ENCODE assay signal across 10 cellular contexts in genomic region chr4:6271206-6271605, GRCh38. TPM values are rescaled to one million over a fixed set of nuclear protein-coding genes. Genes with fewer than 3 reads are reported as not detected.
DNase-seq lines count a peak whose midpoint lies in the region; ATAC-seq, FAIRE-seq and TF ChIP-seq lines count a peak whose summit lies in the region.
"Had no signal": no experiment of that assay in that cellular context is flagged by ENCODE, and none has a peak within 500 bp of the region (broad histone marks: within the 10 kb centered on the region; RNA-seq: fewer than 3 reads in every experiment).

No MANE protein-coding gene starts in this region.

- H3K4me3 Mint-ChIP-seq in naive B cell: peak overlapping the region; percentile 78 to 93 (median 87)

- H3K36me3 ChIP-seq in heart right ventricle (no peaks in the 10 kb centered on the region), bronchial epithelial cell (ENCODE audit: control insufficient read depth, insufficient read depth, low read length) (no peaks in the 10 kb centered on the region), upper lobe of right lung (no peaks in the 10 kb centered on the region)

- no peak overlapping the region for H3K27ac Mint-ChIP-seq in naive B cell

- no peaks in the 10 kb centered on the region for H3K36me3 Mint-ChIP-seq in naive B cell

- WGBS in heart right ventricle, 2 donors: 67 to 70% methylated on average over 9 of the region's 9 CpGs

- H3K9me3 Mint-ChIP-seq in naive B cell: no peaks in the 10 kb centered on the region

- H3K4me1 ChIP-seq in heart right ventricle (peaks cover 35 to 66% (median 54%) of the 10 kb centered on the region in 9 donors), upper lobe of right lung (peaks cover 44% of the 10 kb centered on the region)

- H3K4me3 ChIP-seq in heart right ventricle (peak overlapping the region in 7 of 10 donors; percentile 4 to 100 (median 94)), bronchial epithelial cell (ENCODE audit: low read depth, low read length) (no peak overlapping the region), upper lobe of right lung (peak overlapping the region; percentile 86)

- H3K27ac ChIP-seq in heart right ventricle (peak overlapping the region; percentile 13 to 92 (median 84)), upper lobe of right lung (peak overlapping the region; percentile 79)

- no peak for ATAC-seq in heart right ventricle
- ATAC-seq in naive B cell (ENCODE audit: low read depth in 2 of 2): no peak
- ATAC-seq in upper lobe of right lung: no peak
- ATAC-seq in HG03280 (IDR thresholded peaks at IDR 0.05; ENCODE audit: unreplicated experiment): no peak
- ATAC-seq: GM12878 had no signal

- H3K9me3 ChIP-seq in heart right ventricle (no peaks in the 10 kb centered on the region), upper lobe of right lung (no peaks in the 10 kb centered on the region)

- TF ChIP-seq CTCF in heart right ventricle (IDR thresholded peaks at IDR 0.05) (no peak), bronchial epithelial cell (IDR thresholded peaks at IDR 0.05; ENCODE audit: insufficient read depth, low read length, severe bottlenecking) (no peak), upper lobe of right lung (IDR thresholded peaks at IDR 0.05) (no peak), D721Med (IDR thresholded peaks at IDR 0.05; ENCODE audit: insufficient read depth, missing control alignments) (no peak)

- peaks cover 38 to 43% (median 40%) of the 10 kb centered on the region in 3 donors for H3K4me1 Mint-ChIP-seq in naive B cell

- FAIRE-seq in bronchial epithelial cell (lab: Jason Lieb, UNC) (peak; percentile 32), D721Med (lab: Jason Lieb, UNC) (no peak)
- FAIRE-seq: GM12878 had no signal

- intact Hi-C loops in heart right ventricle (cut with DNase I) (no loop called here), cardiac septum (cut with DNase I) (no loop called here), upper lobe of right lung (cut with DNase I) (no loop called here)

- peaks cover 0 to 26% (median 0%) of the 10 kb centered on the region in 7 donors for H3K27me3 ChIP-seq in heart right ventricle
- H3K27me3 ChIP-seq in bronchial epithelial cell (ENCODE audit: control insufficient read depth, insufficient read depth, low read length): no peaks in the 10 kb centered on the region
- H3K27me3 ChIP-seq in upper lobe of right lung: no peaks in the 10 kb centered on the region

- DNase-seq in heart right ventricle: no peak
- no peak for DNase-seq in cardiac septum (ENCODE audit: low spot score)
- no peak for DNase-seq in bronchial epithelial cell (ENCODE audit: low read depth)
- no peak for DNase-seq in naive B cell
- no peak for DNase-seq in upper lobe of right lung
- DNase-seq in ureter (ENCODE audit: low spot score): no peak
- no peak for DNase-seq in D721Med (ENCODE audit: insufficient read length, low spot score)
- DNase-seq: NCI-H82 had no signal

- peaks cover 0 to 17% (median 0%) of the 10 kb centered on the region in 3 donors for H3K27me3 Mint-ChIP-seq in naive B cell

RNA-seq across cellular contexts. Expression of gene WFS1, which starts 1.6 kb away (rescaled TPM):
- total RNA-seq in heart right ventricle: 100 to 1,000 TPM in 3 of 10 donors, 10 to 100 TPM in 7; 53.3 to 119 (median 78.3) TPM
- 10 to 100 TPM; 35.0 to 58.7 TPM for polyA plus RNA-seq in heart right ventricle
- total RNA-seq in cardiac septum: 48.4 TPM
- 7.9 and 9.9 TPM in 2 replicates for total RNA-seq in bronchial epithelial cell
- polyA plus RNA-seq in naive B cell (ENCODE audit: low read depth in 6 of 6): 1 to 10 TPM; 1.5 to 6.0 (median 3.1) TPM
- total RNA-seq in upper lobe of right lung: 110 TPM
- total RNA-seq in ureter: 68.1 TPM
